In genomic region chr14:75059642-75060041, GRCh38 we compare ENCODE assay signal across 1 cellular context.
TF ChIP-seq lines count a peak whose summit lies in the region.

No MANE protein-coding gene starts in this region.

TF ChIP-seq in SK-N-SH, 30 proteins besides CTCF, POLR2A, EP300 and RAD21 (continued from another document):
- TF ChIP-seq REST (IDR thresholded peaks at IDR 0.05; ENCODE audit: low read depth, low read length) (no peak), TCF12 (IDR thresholded peaks at IDR 0.05) (peak; percentile 85), USF1 (IDR thresholded peaks at IDR 0.05; ENCODE audit: borderline replicate concordance, low read depth) (no peak), PBX3 (IDR thresholded peaks at IDR 0.05) (peak; percentile 56)
TF ChIP-seq in SK-N-SH: peak in this region for 5.
